In genomic region chrX:153468008-153468580, GRCh38 we compare ENCODE assay signal across 20 cellular contexts. TPM values are rescaled to one million over a fixed set of nuclear protein-coding genes. Genes with fewer than 3 reads are reported as not detected.
DNase-seq lines count a peak whose midpoint lies in the region; ATAC-seq and TF ChIP-seq lines count a peak whose summit lies in the region.
"Had no signal": no experiment of that assay in that cellular context is flagged by ENCODE, and none has a peak within 500 bp of the region (broad histone marks: within the 10 kb centered on the region; RNA-seq: fewer than 3 reads in every experiment).

No MANE protein-coding gene starts in this region.

- intact Hi-C loops in left ventricle myocardium inferior (cut with micrococcal nuclease) (no loop called here), cardiac septum (cut with DNase I) (no loop called here), colonic mucosa (cut with DNase I) (no loop called here)

- peak; percentile 42 for DNase-seq in left ventricle myocardium inferior
- no peak for DNase-seq in cardiac septum (ENCODE audit: low spot score)
- no peak for DNase-seq in endothelial cell (ENCODE audit: low spot score)
- no peak for DNase-seq in colonic mucosa
- DNase-seq in iPS-NIHi7 (ENCODE audit: extremely low spot score), result no peak
- DNase-seq: Calu3; CD4-positive, CD25-positive, alpha-beta regulatory T cell; DMS79 treated with DMSO at 0.1 percent for 48 hours; H9; Karpas-422; MG63; NCI-H1092 treated with DMSO at 0.1 percent for 48 hours; NCI-H187; NCI-H748 treated with DMSO at 0.1 percent for 48 hours; PC-9; SK-N-SH had no signal

- peak overlapping the region; percentile 23 for H3K27ac ChIP-seq in left ventricle myocardium inferior (replicated peaks)
- no peak overlapping the region for H3K27ac ChIP-seq in HEK293 (ENCODE audit: extremely low read depth, low read depth, low read length)
- no peak overlapping the region for H3K27ac ChIP-seq in colonic mucosa
- H3K27ac ChIP-seq: PC-9 had no signal

- H3K27me3 Mint-ChIP-seq in endothelial cell (ENCODE audit: unreplicated experiment), result peaks cover 5% of the 10 kb centered on the region
- H3K27me3 Mint-ChIP-seq: B cell; CD4-positive, CD25-positive, alpha-beta regulatory T cell had no signal

- ATAC-seq in HG03097 (IDR thresholded peaks at IDR 0.05; ENCODE audit: low FRiP score, unreplicated experiment), result no peak

- POLR2A ChIA-PET in HEK293 (lab: Yijun Ruan, JAX), result no interaction called here

- peaks cover 11% of the 10 kb centered on the region for H3K4me1 Mint-ChIP-seq in endothelial cell (ENCODE audit: unreplicated experiment)
- H3K4me1 Mint-ChIP-seq: H9 had no signal

- H3K36me3 Mint-ChIP-seq in endothelial cell (ENCODE audit: low read depth, unreplicated experiment), result no peaks in the 10 kb centered on the region
- H3K36me3 Mint-ChIP-seq: CD4-positive, CD25-positive, alpha-beta regulatory T cell had no signal

- H3K27ac Mint-ChIP-seq in endothelial cell (ENCODE audit: unreplicated experiment), result peak overlapping the region; percentile 42
- H3K27ac Mint-ChIP-seq: B cell; CD4-positive, CD25-positive, alpha-beta regulatory T cell; H9 had no signal

- no peak overlapping the region for H3K4me3 Mint-ChIP-seq in endothelial cell (ENCODE audit: unreplicated experiment)

- no peak for TF ChIP-seq CTCF in left ventricle myocardium inferior (IDR thresholded peaks at IDR 0.05; ENCODE audit: borderline replicate concordance)
- TF ChIP-seq CTCF in HEK293 (tag by site-specific recombination; IDR thresholded peaks at IDR 0.05), result no peak
- no peak for TF ChIP-seq CTCF in endothelial cell (IDR thresholded peaks at IDR 0.05; ENCODE audit: unreplicated experiment)
- TF ChIP-seq CTCF in colonic mucosa (IDR thresholded peaks at IDR 0.05), result no peak

- H3K9me3 ChIP-seq in left ventricle myocardium inferior (replicated peaks) (no peaks in the 10 kb centered on the region), HEK293 (ENCODE audit: control insufficient read depth, insufficient read depth, low read depth, low read length) (no peaks in the 10 kb centered on the region), colonic mucosa (no peaks in the 10 kb centered on the region)
- H3K9me3 ChIP-seq: MG63, SK-N-SH had no signal

- H3K36me3 ChIP-seq in left ventricle myocardium inferior (no peaks in the 10 kb centered on the region), HEK293 (ENCODE audit: control insufficient read depth in 2 of 2, insufficient read depth in 1 of 2, low read length in 2 of 2) (peaks cover 0 to 43% of the 10 kb centered on the region in 2 experiments; a peak in 1 of 3 replicates), colonic mucosa (no peaks in the 10 kb centered on the region)

- H3K27me3 ChIP-seq in left ventricle myocardium inferior (ENCODE audit: low read depth) (no peaks in the 10 kb centered on the region), colonic mucosa (no peaks in the 10 kb centered on the region)
- H3K27me3 ChIP-seq: MG63 had no signal

- CTCF ChIA-PET in HEK293 (lab: Yijun Ruan, JAX), result interaction anchor here (8.6 kb wide), 1 partner anchor 40 kb away, joined by 89 read pairs; no protein-coding TSS in a partner anchor

- peaks cover 18% of the 10 kb centered on the region for H3K4me1 ChIP-seq in left ventricle myocardium inferior
- H3K4me1 ChIP-seq in HEK293 (ENCODE audit: control insufficient read depth, insufficient read depth, low read length), result no peaks in the 10 kb centered on the region
- H3K4me1 ChIP-seq in colonic mucosa, result no peaks in the 10 kb centered on the region

- no peaks in the 10 kb centered on the region for H3K9me3 Mint-ChIP-seq in endothelial cell (ENCODE audit: unreplicated experiment)
- H3K9me3 Mint-ChIP-seq: CD4-positive, CD25-positive, alpha-beta regulatory T cell had no signal

- no peak overlapping the region for H3K9ac ChIP-seq in colonic mucosa (ENCODE audit: low read depth in 2 of 2, low read length in 2 of 2)
- H3K9ac ChIP-seq: SK-N-SH had no signal

- H3K4me3 ChIP-seq in left ventricle myocardium inferior (no peak overlapping the region), HEK293 (ENCODE audit: low read depth, low read length) (no peak overlapping the region), colonic mucosa (no peak overlapping the region)
- H3K4me3 ChIP-seq: MG63, PC-9 had no signal

TF ChIP-seq in HEK293, 187 proteins besides CTCF, POLR2A, EP300 and RAD21:
- TF ChIP-seq ZBTB11 (tag by site-specific recombination; conservative IDR thresholded peaks at IDR 0.05; ENCODE audit: low read depth), result no peak
- peak; percentile 90 for TF ChIP-seq ZIC2 (tag by site-specific recombination; IDR thresholded peaks at IDR 0.05)
TF ChIP-seq in HEK293: peak in this region for 1.

RNA-seq across cellular contexts. Expression of gene HAUS7, which starts 2.3 kb away (rescaled TPM):
- 17.0 TPM for total RNA-seq in left ventricle myocardium inferior
- 13.4 TPM for total RNA-seq in cardiac septum
- 27.7 TPM for total RNA-seq in endothelial cell (ENCODE audit: unreplicated experiment)
- 10 to 100 TPM; 18.9 to 47.8 TPM for total RNA-seq in colonic mucosa

RNA-seq across cellular contexts. Expression of gene TREX2, which starts 22.2 kb away (rescaled TPM):
- total RNA-seq in left ventricle myocardium inferior (not detected), cardiac septum (0.19 TPM), endothelial cell (ENCODE audit: unreplicated experiment) (1.5 TPM), colonic mucosa (1 to 10 TPM in 1 of 2 donors, not detected in 1; 1.2 TPM)

RNA-seq across cellular contexts. Expression of gene BGN, which starts 26.7 kb away (rescaled TPM):
- total RNA-seq in left ventricle myocardium inferior (84.3 TPM), cardiac septum (175 TPM), endothelial cell (ENCODE audit: unreplicated experiment) (393 TPM), colonic mucosa (10 to 100 TPM in 1 of 2 donors, 1 to 10 TPM in 1; 6.0 to 11.4 TPM)
- total RNA-seq: B cell; Calu3; CD4-positive, CD25-positive, alpha-beta regulatory T cell had no signal

RNA-seq across cellular contexts. Expression of gene ATP2B3, which starts 49.3 kb away (rescaled TPM):
- total RNA-seq in left ventricle myocardium inferior (not detected), cardiac septum (0.16 TPM), endothelial cell (ENCODE audit: unreplicated experiment) (0.10 TPM), colonic mucosa (under 1 TPM in 1 of 2 donors, not detected in 1; 0.24 TPM)
- total RNA-seq: B cell; Calu3; CD4-positive, CD25-positive, alpha-beta regulatory T cell; HT-29; PC-9 had no signal

RNA-seq across cellular contexts. Expression of gene ZFP92, which starts 56.8 kb away (rescaled TPM):
- total RNA-seq in left ventricle myocardium inferior, result 0.49 TPM
- 0.40 TPM for total RNA-seq in cardiac septum
- 0.49 TPM for total RNA-seq in endothelial cell (ENCODE audit: unreplicated experiment)
- under 1 TPM; 0.10 to 0.29 TPM for total RNA-seq in colonic mucosa
- total RNA-seq: HT-29, PC-9 had no signal
